Comparison of ENCODE assay signal across 14 cellular contexts in genomic region chr11:126281245-126281644, GRCh38. TPM values are rescaled to one million over a fixed set of nuclear protein-coding genes. Genes with fewer than 3 reads are reported as not detected.
DNase-seq lines count a peak whose midpoint lies in the region; ATAC-seq and TF ChIP-seq lines count a peak whose summit lies in the region.
"Had no signal": no experiment of that assay in that cellular context is flagged by ENCODE, and none has a peak within 500 bp of the region (broad histone marks: within the 10 kb centered on the region; RNA-seq: fewer than 3 reads in every experiment).

No MANE protein-coding gene starts in this region.

- DNase-seq in activated T-cell treated with anti-CD3 and anti-CD28 coated beads, Interleukin-2, amount 50 U/mL, for 72 hours: no peak
- no peak for DNase-seq in activated T-cell treated with anti-CD3 and anti-CD28 coated beads, Interleukin-2, amount 50 U/mL, for 48 hours
- no peak for DNase-seq in activated B cell treated with CpG ODN at 0.5 μM for 24 hours
- DNase-seq in lower lobe of right lung: peak; percentile 70
- no peak for DNase-seq in NCI-H1436 (lab: John Stamatoyannopoulos, UW)
- DNase-seq in NCI-H524 (lab: John Stamatoyannopoulos, UW): no peak
- DNase-seq: amygdala; dermis blood vessel endothelial cell; IMR-90; NCI-H1105 treated with DMSO at 0.1 percent for 48 hours; stimulated activated CD4-positive, alpha-beta T cell treated with anti-CD3 and anti-CD28 coated beads, Interleukin-15, amount 100 ng/mL, for 24 hours; SW 1271 had no signal

- no peak overlapping the region for H3K27ac Mint-ChIP-seq in activated T-cell treated with anti-CD3 and anti-CD28 coated beads, Interleukin-2, amount 50 U/mL, for 72 hours
- H3K27ac Mint-ChIP-seq in activated B cell treated with CpG ODN at 0.5 μM for 24 hours: no peak overlapping the region

- H3K27me3 ChIP-seq in lower lobe of right lung (ENCODE audit: low read depth): no peaks in the 10 kb centered on the region

- peaks cover 49% of the 10 kb centered on the region for H3K4me1 Mint-ChIP-seq in activated T-cell treated with anti-CD3 and anti-CD28 coated beads, Interleukin-2, amount 50 U/mL, for 72 hours (ENCODE audit: low read depth)
- H3K4me1 Mint-ChIP-seq in activated B cell treated with CpG ODN at 0.5 μM for 24 hours: peaks cover 35% of the 10 kb centered on the region

- H3K36me3 ChIP-seq in lower lobe of right lung: peaks cover 20% of the 10 kb centered on the region

- peaks cover 8% of the 10 kb centered on the region for H3K27me3 Mint-ChIP-seq in activated T-cell treated with anti-CD3 and anti-CD28 coated beads, Interleukin-2, amount 50 U/mL, for 72 hours (ENCODE audit: low read depth)
- H3K27me3 Mint-ChIP-seq in activated B cell treated with CpG ODN at 0.5 μM for 24 hours: no peaks in the 10 kb centered on the region

- intact Hi-C loops in activated B cell treated with CpG ODN at 0.5 μM for 24 hours (cut with micrococcal nuclease): loop anchor here (10.0 kb wide), 1 partner anchor 1326 kb away; the partner anchor contains the start of gene CCDC15
- intact Hi-C loops in lower lobe of right lung (cut with DNase I): no loop called here

- peaks cover 6 to 10% of the 10 kb centered on the region in 2 donors for H3K36me3 Mint-ChIP-seq in activated T-cell treated with anti-CD3 and anti-CD28 coated beads, Interleukin-2, amount 50 U/mL, for 72 hours (ENCODE audit: insufficient read depth in 2 of 2)
- peaks cover 22% of the 10 kb centered on the region for H3K36me3 Mint-ChIP-seq in activated B cell treated with CpG ODN at 0.5 μM for 24 hours (ENCODE audit: low read depth)

- POLR2A ChIA-PET in activated B cell treated with CpG ODN at 0.5 μM for 24 hours (lab: Charles Lee): interaction anchor here (0.7 to 5.3 kb wide), 5 partner anchors 9 to 1218 kb away, joined by 4 to 84 read pairs (median 6); partner anchors contain the start of genes DCPS, FOXRED1, SLC37A2 and SRPRA

- ATAC-seq in activated T-cell treated with anti-CD3 and anti-CD28 coated beads, Interleukin-2, amount 50 U/mL, for 72 hours (replicated peaks in 1 of 2): no peak
- no peak for ATAC-seq in activated B cell treated with CpG ODN at 0.5 μM for 24 hours (ENCODE audit: low read depth)
- peak; percentile 66 to 74 for ATAC-seq in lower lobe of right lung
- ATAC-seq in GM18870 (IDR thresholded peaks at IDR 0.05; ENCODE audit: unreplicated experiment): no peak

- H3K9me3 ChIP-seq in lower lobe of right lung: no peaks in the 10 kb centered on the region

- H3K27ac ChIP-seq in lower lobe of right lung: peak overlapping the region; percentile 5
- peak overlapping the region; percentile 82 for H3K27ac ChIP-seq in temporal lobe (ENCODE audit: low read depth, low read length)

- H3K4me1 ChIP-seq in lower lobe of right lung: peaks cover 48% of the 10 kb centered on the region

- no peak for TF ChIP-seq CTCF in activated B cell treated with CpG ODN at 0.5 μM for 24 hours (IDR thresholded peaks at IDR 0.05)
- no peak for TF ChIP-seq CTCF in lower lobe of right lung (IDR thresholded peaks at IDR 0.05)

- H3K4me3 Mint-ChIP-seq in activated T-cell treated with anti-CD3 and anti-CD28 coated beads, Interleukin-2, amount 50 U/mL, for 72 hours: peak overlapping the region; percentile 97 to 98
- peak overlapping the region; percentile 95 for H3K4me3 Mint-ChIP-seq in activated B cell treated with CpG ODN at 0.5 μM for 24 hours

- H3K4me3 ChIP-seq in lower lobe of right lung: no peak overlapping the region

- CTCF ChIA-PET in activated B cell treated with CpG ODN at 0.5 μM for 24 hours (lab: Charles Lee): no interaction called here

- H3K9me3 Mint-ChIP-seq in activated T-cell treated with anti-CD3 and anti-CD28 coated beads, Interleukin-2, amount 50 U/mL, for 72 hours: no peaks in the 10 kb centered on the region
- H3K9me3 Mint-ChIP-seq in activated B cell treated with CpG ODN at 0.5 μM for 24 hours: no peaks in the 10 kb centered on the region

RNA-seq across cellular contexts. Expression of gene TIRAP, which starts 1.6 kb away (rescaled TPM):
- total RNA-seq in activated T-cell treated with anti-CD3 and anti-CD28 coated beads, Interleukin-2, amount 50 U/mL, for 72 hours: 10 to 100 TPM; 14.0 to 15.2 TPM
- 16.6 and 18.3 TPM in 2 replicates for total RNA-seq in activated B cell treated with CpG ODN at 0.5 μM for 24 hours
- 15.2 TPM for total RNA-seq in lower lobe of right lung
- 3.4 TPM for total RNA-seq in temporal lobe

RNA-seq across cellular contexts. Expression of gene FOXRED1, which starts 12.3 kb away (rescaled TPM):
- total RNA-seq in activated T-cell treated with anti-CD3 and anti-CD28 coated beads, Interleukin-2, amount 50 U/mL, for 72 hours: 10 to 100 TPM; 35.0 to 51.9 TPM
- total RNA-seq in activated B cell treated with CpG ODN at 0.5 μM for 24 hours: 39.1 and 44.9 TPM in 2 replicates
- total RNA-seq in lower lobe of right lung: 16.6 TPM
- 16.0 TPM for total RNA-seq in temporal lobe

RNA-seq across cellular contexts. Expression of gene SRPRA, which starts 12.6 kb away (rescaled TPM):
- total RNA-seq in activated T-cell treated with anti-CD3 and anti-CD28 coated beads, Interleukin-2, amount 50 U/mL, for 72 hours: 100 to 1,000 TPM; 118 to 136 TPM
- total RNA-seq in activated B cell treated with CpG ODN at 0.5 μM for 24 hours: 121 and 128 TPM in 2 replicates
- 108 TPM for total RNA-seq in lower lobe of right lung
- total RNA-seq in temporal lobe: 10.1 TPM

RNA-seq across cellular contexts. Expression of gene DCPS, which starts 22.6 kb away (rescaled TPM):
- 10 to 100 TPM; 33.9 to 37.7 TPM for total RNA-seq in activated T-cell treated with anti-CD3 and anti-CD28 coated beads, Interleukin-2, amount 50 U/mL, for 72 hours
- total RNA-seq in activated B cell treated with CpG ODN at 0.5 μM for 24 hours: 37.6 and 39.6 TPM in 2 replicates
- total RNA-seq in lower lobe of right lung: 14.7 TPM
- total RNA-seq in temporal lobe: 3.0 TPM

Comparison
In these comparisons a context has a peak if more than half of its experiments do, and no peak if none do; other contexts are left out.
1. ATAC-seq: peak in lower lobe of right lung (2 of 2); none in activated T-cell treated with anti-CD3 and anti-CD28 coated beads, Interleukin-2, amount 50 U/mL, for 72 hours (0 of 2), activated B cell treated with CpG ODN at 0.5 μM for 24 hours (single experiment) and GM18870 (single experiment).